ENCODE assay signal across 1 cellular context in genomic region chrX:70454441-70455365, GRCh38.
TF ChIP-seq lines count a peak whose summit lies in the region.

No MANE protein-coding gene starts in this region.

TF ChIP-seq in IMR-90, 13 proteins besides CTCF, POLR2A, EP300 and RAD21:
- TF ChIP-seq NFE2L2 (IDR thresholded peaks at IDR 0.05; ENCODE audit: low read depth, low read length) (no peak), SMC3 (IDR thresholded peaks at IDR 0.05; ENCODE audit: low read depth, low read length) (peak; percentile 58), MAZ (IDR thresholded peaks at IDR 0.05; ENCODE audit: borderline replicate concordance, low read depth, low read length) (peak; percentile 56; the same call in 1 of the 2 replicates)
